ENCODE assay signal across 9 cellular contexts in the genomic region with DNA sequence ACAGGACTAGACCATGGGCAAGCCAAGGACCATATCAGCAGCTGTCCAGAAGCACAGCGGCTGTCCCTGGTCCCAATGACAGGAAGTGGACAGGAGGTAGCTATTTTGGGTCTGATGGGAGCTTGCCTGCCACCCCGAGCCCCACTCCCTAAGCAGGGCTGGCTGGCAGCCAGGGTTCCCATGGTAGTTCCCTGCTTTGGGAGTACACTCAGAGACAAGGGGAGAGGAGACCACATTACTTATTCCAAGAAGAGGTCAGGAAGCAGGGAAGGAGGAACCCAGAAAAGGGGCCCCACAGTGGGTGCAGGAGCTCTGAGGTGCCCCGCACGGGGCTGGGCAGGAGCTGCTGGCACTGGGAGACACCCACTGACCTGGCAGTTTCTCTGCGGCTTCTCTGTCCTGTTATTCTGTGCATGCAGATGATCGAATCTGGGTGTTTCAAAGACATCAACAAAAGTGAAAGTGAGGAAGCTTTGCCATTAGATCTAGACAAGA. TPM values are rescaled to one million over a fixed set of nuclear protein-coding genes. Genes with fewer than 3 reads are reported as not detected.
DNase-seq lines count a peak whose midpoint lies in the region; ATAC-seq and TF ChIP-seq lines count a peak whose summit lies in the region.
"Had no signal": no experiment of that assay in that cellular context is flagged by ENCODE, and none has a peak within 500 bp of the region (broad histone marks: within the 10 kb centered on the region; RNA-seq: fewer than 3 reads in every experiment).

No MANE protein-coding gene starts in this region.

- no peaks in the 10 kb centered on the region for H4K20me1 ChIP-seq in DOHH2 (ENCODE audit: control insufficient read depth, insufficient read depth, low read depth, low read length)
- H4K20me1 ChIP-seq in osteoblast (ENCODE audit: insufficient read depth, low read length), result no peaks in the 10 kb centered on the region

- H3K4me3 ChIP-seq in DOHH2 (ENCODE audit: low read length) (no peak overlapping the region), coronary artery (peak overlapping the region; percentile 53), osteoblast (ENCODE audit: insufficient read depth, low read length) (peak overlapping the region; percentile 49)

- H3K9me2 ChIP-seq in DOHH2 (replicated peaks; ENCODE audit: control insufficient read depth, low read length), result no peaks in the 10 kb centered on the region

- peak overlapping the region; percentile 49 for H2AFZ ChIP-seq in osteoblast (ENCODE audit: low read length)

- no peak for ATAC-seq in HG03378 (IDR thresholded peaks at IDR 0.05; ENCODE audit: unreplicated experiment)

- H3K27me3 ChIP-seq in DOHH2 (ENCODE audit: control insufficient read depth, low read length) (peaks cover 72% of the 10 kb centered on the region), osteoblast (ENCODE audit: insufficient read depth, low read length) (no peaks in the 10 kb centered on the region)

- H3F3A ChIP-seq in DOHH2 (ENCODE audit: control insufficient read depth, insufficient read depth), result no peaks in the 10 kb centered on the region

- TF ChIP-seq CTCF in DOHH2 (IDR thresholded peaks at IDR 0.05; ENCODE audit: low read depth, low read length, poor library complexity, severe bottlenecking) (no peak), coronary artery (IDR thresholded peaks at IDR 0.05) (no peak), osteoblast (IDR thresholded peaks at IDR 0.05; ENCODE audit: extremely low read depth, low read depth, low read length) (no peak)

- H3K79me2 ChIP-seq in DOHH2 (ENCODE audit: control insufficient read depth, low read length), result no peaks in the 10 kb centered on the region
- H3K79me2 ChIP-seq in osteoblast (ENCODE audit: insufficient read depth, low read length), result no peaks in the 10 kb centered on the region

- H3K36me3 ChIP-seq in DOHH2 (ENCODE audit: control insufficient read depth, low read length) (no peaks in the 10 kb centered on the region), osteoblast (ENCODE audit: insufficient read depth, low read length) (no peaks in the 10 kb centered on the region)

- no peak overlapping the region for H3K27ac ChIP-seq in DOHH2 (ENCODE audit: low read depth, low read length)
- H3K27ac ChIP-seq in coronary artery, result no peak overlapping the region
- H3K27ac ChIP-seq in osteoblast (ENCODE audit: low read depth, low read length), result peak overlapping the region; percentile 18

- H3K4me2 ChIP-seq in DOHH2 (ENCODE audit: low read length), result 0 out of 2 replicates have a peak overlapping the region, but pooled peaks have one; percentile 4
- H3K4me2 ChIP-seq in osteoblast (ENCODE audit: insufficient read depth, low read length), result peak overlapping the region; percentile 78

- DNase-seq in NCI-H1105 (lab: John Stamatoyannopoulos, UW), result peak; percentile 55
- peak; percentile 74 for DNase-seq in coronary artery (ENCODE audit: low spot score)
- DNase-seq in osteoblast (ENCODE audit: insufficient read length, low spot score, missing footprints), result peak; percentile 39
- no peak for DNase-seq in NCI-H82 (lab: John Stamatoyannopoulos, UW)
- no peak for DNase-seq in SIG-M5 treated with dmso at 0.1 percent for 504 hours (lab: John Stamatoyannopoulos, UW; ENCODE audit: unreplicated experiment)
- no peak for DNase-seq in NOMO-1 treated with DMSO at 0.1 percent for 48 hours (lab: John Stamatoyannopoulos, UW; ENCODE audit: unreplicated experiment)
- DNase-seq: NK-92 treated with Interleukin-12 subunit alpha and Interleukin-12 subunit beta, amount 100 ng/mL, for 24 hours had no signal

- H3K9me3 ChIP-seq in DOHH2 (ENCODE audit: control insufficient read depth, insufficient read depth, low read length), result no peaks in the 10 kb centered on the region
- no peaks in the 10 kb centered on the region for H3K9me3 ChIP-seq in osteoblast (ENCODE audit: low read depth, low read length)

- H3K4me1 ChIP-seq in DOHH2 (ENCODE audit: control insufficient read depth, low read length) (peaks cover 26% of the 10 kb centered on the region), osteoblast (ENCODE audit: insufficient read depth, low read length) (peaks cover 22% of the 10 kb centered on the region)

RNA-seq across cellular contexts. Expression of a gene that starts 36.3 kb away (rescaled TPM):
- total RNA-seq in osteoblast, result not detected in 2 replicates

RNA-seq across cellular contexts. Expression of a gene that starts 36.5 kb away (rescaled TPM):
- total RNA-seq in osteoblast, result 44.5 and 65.1 TPM in 2 replicates

Comparison
In these comparisons a context has a peak if more than half of its experiments do, and no peak if none do; other contexts are left out.
1. DNase-seq: peak in NCI-H1105 (single experiment), coronary artery (single experiment) and osteoblast (single experiment); none in NCI-H82 (single experiment), SIG-M5 treated with dmso at 0.1 percent for 504 hours (single experiment) and NOMO-1 treated with DMSO at 0.1 percent for 48 hours (single experiment).